23 cellular contexts compared by ENCODE assay signal in genomic region chr1:68961143-68961542, GRCh38.
A peak's percentile ranks its signal among the peaks of the same experiment; 100 is the strongest.
DNase-seq lines count a peak whose midpoint lies in the region; ATAC-seq and TF ChIP-seq lines count a peak whose summit lies in the region.
"Had no signal": no experiment of that assay in that cellular context is flagged by ENCODE, and none has a peak within 500 bp of the region (broad histone marks: within the 10 kb centered on the region; RNA-seq: fewer than 3 reads in every experiment).

No MANE protein-coding gene starts in this region.

- H3K9me3 ChIP-seq in iPS-20b (ENCODE audit: insufficient read depth, low read depth, low read length): no peaks in the 10 kb centered on the region
- H3K9me3 ChIP-seq in SJCRH30 (replicated peaks): no peaks in the 10 kb centered on the region
- H3K9me3 ChIP-seq: A549; BE2C; BLaER1 treated with 17β-estradiol and CSF1 and Interleukin-3, amounts not matched to agents 10 nM and 100 nM had no signal

- DNase-seq in NCI-H526 treated with DMSO at 0.1 percent for 48 hours (lab: John Stamatoyannopoulos, UW) (peak; percentile 83), NCI-H526 (lab: John Stamatoyannopoulos, UW) (no peak), WTC11 (ENCODE audit: low spot score) (no peak), GM10248 (ENCODE audit: extremely low spot score) (no peak), SJCRH30 (no peak), HuH-7 (ENCODE audit: low spot score) (no peak)
- DNase-seq: 8988T; ACHN; AML-193; BE2C; CD4-positive, alpha-beta T cell; CD8-positive, alpha-beta memory T cell; DMS 273 treated with DMSO at 0.1 percent for 48 hours; DMS79; EL; GDM1; GOT3; H7 had no signal

- H3K27ac ChIP-seq in iPS-20b (ENCODE audit: low read length): peak overlapping the region; percentile 3
- no peak overlapping the region for H3K27ac ChIP-seq in SJCRH30
- H3K27ac ChIP-seq: A549; BLaER1 treated with 17β-estradiol and CSF1 and Interleukin-3, amounts not matched to agents 10 nM and 100 nM had no signal

- no peaks in the 10 kb centered on the region for H3K9me3 Mint-ChIP-seq in WTC11

- H3K27me3 ChIP-seq in iPS-20b (ENCODE audit: insufficient read depth, low read length) (no peaks in the 10 kb centered on the region), SJCRH30 (no peaks in the 10 kb centered on the region)
- H3K27me3 ChIP-seq: BE2C; BLaER1 treated with 17β-estradiol and CSF1 and Interleukin-3, amounts not matched to agents 10 nM and 100 nM had no signal

- no peak overlapping the region for H3K9ac ChIP-seq in iPS-20b (ENCODE audit: low read depth, low read length)
- H3K9ac ChIP-seq: BLaER1 treated with 17β-estradiol and CSF1 and Interleukin-3, amounts not matched to agents 10 nM and 100 nM had no signal

- no peaks in the 10 kb centered on the region for H3K36me3 Mint-ChIP-seq in WTC11
- H3K36me3 Mint-ChIP-seq: CD14-positive monocyte; CD8-positive, alpha-beta memory T cell had no signal

- H3K4me3 ChIP-seq in iPS-20b (ENCODE audit: low read length) (no peak overlapping the region), SJCRH30 (no peak overlapping the region)
- H3K4me3 ChIP-seq: A549; BLaER1 treated with 17β-estradiol and CSF1 and Interleukin-3, amounts not matched to agents 10 nM and 100 nM had no signal

- CTCF ChIA-PET in WTC11 (lab: Charles Lee): no interaction called here
- CTCF ChIA-PET in GM10248 (lab: Yijun Ruan, JAX): no interaction called here

- no peaks in the 10 kb centered on the region for H3K27me3 Mint-ChIP-seq in WTC11 (ENCODE audit: low read depth)
- H3K27me3 Mint-ChIP-seq: CD4-positive, alpha-beta T cell had no signal

- H3K36me3 ChIP-seq in iPS-20b (ENCODE audit: insufficient read depth, low read depth, low read length): no peaks in the 10 kb centered on the region
- no peaks in the 10 kb centered on the region for H3K36me3 ChIP-seq in SJCRH30
- H3K36me3 ChIP-seq: BE2C; BLaER1 treated with 17β-estradiol and CSF1 and Interleukin-3, amounts not matched to agents 10 nM and 100 nM had no signal

- POLR2A ChIA-PET in WTC11 (lab: Charles Lee): no interaction called here
- POLR2A ChIA-PET in GM10248 (lab: Yijun Ruan, JAX): no interaction called here

- peaks cover 10% of the 10 kb centered on the region; the same call in 1 of the 2 replicates for H3K4me1 ChIP-seq in iPS-20b (ENCODE audit: insufficient read depth, low read length)
- H3K4me1 ChIP-seq in SJCRH30: no peaks in the 10 kb centered on the region
- H3K4me1 ChIP-seq: A549, BE2C had no signal

- peak; percentile 67 for ATAC-seq in WTC11
- ATAC-seq: A549, HCT116 had no signal

- no peak overlapping the region; the same call in 1 of the 2 replicates for H3K27ac Mint-ChIP-seq in WTC11
- H3K27ac Mint-ChIP-seq: CD14-positive monocyte; CD4-positive, alpha-beta T cell; CD8-positive, alpha-beta memory T cell had no signal

- peaks cover 27% of the 10 kb centered on the region for H3K4me1 Mint-ChIP-seq in WTC11
- H3K4me1 Mint-ChIP-seq: CD14-positive monocyte; CD8-positive, alpha-beta memory T cell had no signal

- TF ChIP-seq CTCF in WTC11 (IDR thresholded peaks at IDR 0.05) (no peak), GM10248 (IDR thresholded peaks at IDR 0.05; ENCODE audit: control extremely low read depth, extremely low read depth, low read depth, missing control alignments) (no peak)

- H3K4me3 Mint-ChIP-seq in WTC11: no peak overlapping the region
- H3K4me3 Mint-ChIP-seq: CD14-positive monocyte; CD4-positive, alpha-beta T cell; CD8-positive, alpha-beta memory T cell had no signal

TF ChIP-seq in WTC11, 78 proteins besides CTCF, POLR2A, EP300 and RAD21:
- TF ChIP-seq E2F1 (CRISPR knock-in tag; IDR thresholded peaks at IDR 0.05): no peak
- no peak for TF ChIP-seq MAX (CRISPR knock-in tag; IDR thresholded peaks at IDR 0.05)
- no peak for TF ChIP-seq SMAD4 (CRISPR knock-in tag; IDR thresholded peaks at IDR 0.05)
- no peak for TF ChIP-seq AFF4 (CRISPR knock-in tag; IDR thresholded peaks at IDR 0.05; ENCODE audit: borderline replicate concordance)
- no peak for TF ChIP-seq NR2C2 (CRISPR knock-in tag; IDR thresholded peaks at IDR 0.05)
- TF ChIP-seq ZNF138 (CRISPR knock-in tag; conservative IDR thresholded peaks at IDR 0.05): no peak
- no peak for TF ChIP-seq ATF2 (CRISPR knock-in tag; IDR thresholded peaks at IDR 0.05; ENCODE audit: borderline replicate concordance, low read depth)
